ENCODE assay signal across 13 cellular contexts in the genomic region with DNA sequence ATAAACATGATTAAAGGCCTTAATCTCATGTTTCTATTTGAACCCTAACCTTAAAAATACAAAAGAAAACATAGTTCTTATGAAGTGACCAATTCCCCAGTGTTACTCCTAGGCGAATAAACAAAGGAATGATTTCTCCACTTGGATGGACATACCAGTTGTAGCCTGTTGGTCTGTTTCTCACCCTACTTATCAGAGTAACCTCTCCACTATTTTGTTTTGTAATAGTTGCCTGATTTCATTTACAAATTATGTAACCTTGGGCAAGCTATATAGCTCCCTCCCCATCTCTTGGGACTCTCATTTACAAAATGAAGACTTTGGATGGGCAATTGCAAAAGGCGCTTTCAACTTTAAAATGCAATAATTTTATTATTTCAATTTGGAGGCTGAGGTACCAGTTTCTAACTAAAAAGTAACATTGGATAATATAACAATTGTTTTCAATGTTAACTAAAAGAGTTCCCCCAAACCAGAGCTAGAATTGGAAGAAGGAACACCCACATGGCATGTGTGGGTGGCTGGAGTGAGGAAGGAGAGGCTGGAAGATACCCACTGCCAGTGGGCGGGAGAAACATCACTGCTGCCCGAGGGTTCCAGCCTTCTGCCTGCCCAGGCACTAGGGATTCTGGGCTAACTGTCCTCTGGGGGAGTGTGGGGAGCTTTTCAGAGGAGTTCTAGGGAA.
DNase-seq lines count a peak whose midpoint lies in the region; TF ChIP-seq lines count a peak whose summit lies in the region.
"Had no signal": no experiment of that assay in that cellular context is flagged by ENCODE, and none has a peak within 500 bp of the region (broad histone marks: within the 10 kb centered on the region; RNA-seq: fewer than 3 reads in every experiment).

No MANE protein-coding gene starts in this region.

- TF ChIP-seq POLR2A in thyroid gland (IDR thresholded peaks at IDR 0.05) (no peak), testis (IDR thresholded peaks at IDR 0.05) (no peak)

- H3K27me3 ChIP-seq in thyroid gland (no peaks in the 10 kb centered on the region), testis (no peaks in the 10 kb centered on the region)

- peak; percentile 56 to 76 for DNase-seq in cardiac fibroblast (ENCODE audit: low read depth in 2 of 2)
- peak; percentile 63 for DNase-seq in iris pigment epithelial cell (ENCODE audit: low read depth)
- no peak for DNase-seq in thyroid gland
- no peak for DNase-seq in mucosa of gallbladder (ENCODE audit: low spot score)
- no peak for DNase-seq in testis
- DNase-seq in COLO829 (ENCODE audit: low spot score) = no peak
- DNase-seq: activated CD8-positive, alpha-beta memory T cell treated with anti-CD3 and anti-CD28 coated beads, Interleukin-2, amount 50 U/mL, for 4 hours; erythroblast; GDM1; NCI-H1105; NCI-H2227 treated with DMSO at 0.1 percent for 48 hours; stimulated activated CD4-positive, alpha-beta T cell treated with anti-CD3 and anti-CD28 coated beads, Interleukin-1b, Interleukin-23, amount 100 ng/mL, for 48 hours had no signal

- CTCF ChIA-PET in HEK293 (lab: Yijun Ruan, JAX) = interaction anchor here (0.6 to 1.0 kb wide), 2 partner anchors 11 to 32 kb away, joined by 3 to 4 read pairs; no protein-coding TSS in a partner anchor

- H3K9me3 ChIP-seq in HEK293 (ENCODE audit: control insufficient read depth, insufficient read depth, low read depth, low read length) (no peaks in the 10 kb centered on the region), thyroid gland (no peaks in the 10 kb centered on the region), testis (no peaks in the 10 kb centered on the region)

- no peaks in the 10 kb centered on the region for H3K36me3 ChIP-seq in HEK293 (ENCODE audit: control insufficient read depth in 2 of 2, insufficient read depth in 1 of 2, low read length in 2 of 2)
- H3K36me3 ChIP-seq in thyroid gland = no peaks in the 10 kb centered on the region
- no peaks in the 10 kb centered on the region for H3K36me3 ChIP-seq in testis (ENCODE audit: low read depth, missing control alignments)

- H3K27ac ChIP-seq in HEK293 (ENCODE audit: extremely low read depth, low read depth, low read length) (no peak overlapping the region), thyroid gland (peak overlapping the region; percentile 52 to 74 (median 70)), testis (peak overlapping the region in 1 of 2 donors; percentile 62)

- POLR2A ChIA-PET in HEK293 (lab: Yijun Ruan, JAX) = no interaction called here

- WGBS in thyroid gland, 2 donors = 69% methylated on average over 4 of the region's 4 CpGs
- WGBS in testis, 2 donors = 77 to 78% methylated on average over 4 of the region's 4 CpGs

- intact Hi-C loops in thyroid gland (cut with DNase I) = no loop called here
- intact Hi-C loops in testis (cut with DNase I; ENCODE audit: low total_unique reads) = no loop called here

- H3K4me3 ChIP-seq in HEK293 (ENCODE audit: low read depth, low read length) (no peak overlapping the region), cardiac fibroblast (replicated peaks in 1 of 2; ENCODE audit: low read depth in 2 of 2, low read length in 2 of 2) (no peak overlapping the region), thyroid gland (replicated peaks in 1 of 3) (no peak overlapping the region), testis (no peak overlapping the region)

- TF ChIP-seq CTCF in HEK293 (tag by site-specific recombination; IDR thresholded peaks at IDR 0.05) (no peak), cardiac fibroblast (IDR thresholded peaks at IDR 0.05; ENCODE audit: low read depth, low read length) (no peak), thyroid gland (IDR thresholded peaks at IDR 0.05) (no peak), testis (IDR thresholded peaks at IDR 0.05) (no peak)

- H3K4me1 ChIP-seq in HEK293 (ENCODE audit: control insufficient read depth, insufficient read depth, low read length) (peaks cover 12% of the 10 kb centered on the region), thyroid gland (peaks cover 32 to 39% of the 10 kb centered on the region in 2 donors), testis (peaks cover 6% of the 10 kb centered on the region)

TF ChIP-seq in HEK293, 187 proteins besides CTCF, POLR2A, EP300 and RAD21 (continues in another document):
- TF ChIP-seq ZNF514 (tag by site-specific recombination; IDR thresholded peaks at IDR 0.05) (no peak), ZNF416 (tag by site-specific recombination; IDR thresholded peaks at IDR 0.05) (no peak), EGR2 (tag by site-specific recombination; IDR thresholded peaks at IDR 0.05; ENCODE audit: low read depth) (peak; percentile 76), ZFHX2 (tag by site-specific recombination; conservative IDR thresholded peaks at IDR 0.05) (peak; percentile 88), ZSCAN30 (tag by site-specific recombination; IDR thresholded peaks at IDR 0.05) (no peak), ZNF549 (tag by site-specific recombination; IDR thresholded peaks at IDR 0.05) (no peak), ZBTB44 (tag by site-specific recombination; IDR thresholded peaks at IDR 0.05) (no peak), ZNF777 (tag by site-specific recombination; IDR thresholded peaks at IDR 0.05; ENCODE audit: borderline replicate concordance) (no peak), ZNF426 (tag by site-specific recombination; IDR thresholded peaks at IDR 0.05) (no peak)
- TF ChIP-seq, protein P1, sequence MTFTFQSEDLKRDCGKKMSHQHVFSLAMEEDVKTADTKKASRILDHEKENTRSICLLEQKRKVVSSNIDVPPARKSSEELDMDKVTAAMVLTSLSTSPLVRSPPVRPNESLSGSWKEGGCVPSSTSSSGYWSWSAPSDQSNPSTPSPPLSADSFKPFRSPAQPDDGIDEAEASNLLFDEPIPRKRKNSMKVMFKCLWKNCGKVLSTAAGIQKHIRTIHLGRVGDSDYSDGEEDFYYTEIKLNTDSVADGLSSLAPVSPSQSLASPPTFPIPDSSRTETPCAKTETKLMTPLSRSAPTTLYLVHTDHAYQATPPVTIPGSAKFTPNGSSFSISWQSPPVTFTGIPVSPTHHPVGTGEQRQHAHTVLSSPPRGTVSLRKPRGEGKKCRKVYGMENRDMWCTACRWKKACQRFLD (tag by site-specific recombination; IDR thresholded peaks at IDR 0.05) = no peak
- TF ChIP-seq, protein P2, sequence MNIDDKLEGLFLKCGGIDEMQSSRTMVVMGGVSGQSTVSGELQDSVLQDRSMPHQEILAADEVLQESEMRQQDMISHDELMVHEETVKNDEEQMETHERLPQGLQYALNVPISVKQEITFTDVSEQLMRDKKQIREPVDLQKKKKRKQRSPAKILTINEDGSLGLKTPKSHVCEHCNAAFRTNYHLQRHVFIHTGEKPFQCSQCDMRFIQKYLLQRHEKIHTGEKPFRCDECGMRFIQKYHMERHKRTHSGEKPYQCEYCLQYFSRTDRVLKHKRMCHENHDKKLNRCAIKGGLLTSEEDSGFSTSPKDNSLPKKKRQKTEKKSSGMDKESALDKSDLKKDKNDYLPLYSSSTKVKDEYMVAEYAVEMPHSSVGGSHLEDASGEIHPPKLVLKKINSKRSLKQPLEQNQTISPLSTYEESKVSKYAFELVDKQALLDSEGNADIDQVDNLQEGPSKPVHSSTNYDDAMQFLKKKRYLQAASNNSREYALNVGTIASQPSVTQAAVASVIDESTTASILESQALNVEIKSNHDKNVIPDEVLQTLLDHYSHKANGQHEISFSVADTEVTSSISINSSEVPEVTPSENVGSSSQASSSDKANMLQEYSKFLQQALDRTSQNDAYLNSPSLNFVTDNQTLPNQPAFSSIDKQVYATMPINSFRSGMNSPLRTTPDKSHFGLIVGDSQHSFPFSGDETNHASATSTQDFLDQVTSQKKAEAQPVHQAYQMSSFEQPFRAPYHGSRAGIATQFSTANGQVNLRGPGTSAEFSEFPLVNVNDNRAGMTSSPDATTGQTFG (tag by site-specific recombination; IDR thresholded peaks at IDR 0.05; ENCODE audit: borderline replicate concordance) = no peak
- TF ChIP-seq, protein P3, sequence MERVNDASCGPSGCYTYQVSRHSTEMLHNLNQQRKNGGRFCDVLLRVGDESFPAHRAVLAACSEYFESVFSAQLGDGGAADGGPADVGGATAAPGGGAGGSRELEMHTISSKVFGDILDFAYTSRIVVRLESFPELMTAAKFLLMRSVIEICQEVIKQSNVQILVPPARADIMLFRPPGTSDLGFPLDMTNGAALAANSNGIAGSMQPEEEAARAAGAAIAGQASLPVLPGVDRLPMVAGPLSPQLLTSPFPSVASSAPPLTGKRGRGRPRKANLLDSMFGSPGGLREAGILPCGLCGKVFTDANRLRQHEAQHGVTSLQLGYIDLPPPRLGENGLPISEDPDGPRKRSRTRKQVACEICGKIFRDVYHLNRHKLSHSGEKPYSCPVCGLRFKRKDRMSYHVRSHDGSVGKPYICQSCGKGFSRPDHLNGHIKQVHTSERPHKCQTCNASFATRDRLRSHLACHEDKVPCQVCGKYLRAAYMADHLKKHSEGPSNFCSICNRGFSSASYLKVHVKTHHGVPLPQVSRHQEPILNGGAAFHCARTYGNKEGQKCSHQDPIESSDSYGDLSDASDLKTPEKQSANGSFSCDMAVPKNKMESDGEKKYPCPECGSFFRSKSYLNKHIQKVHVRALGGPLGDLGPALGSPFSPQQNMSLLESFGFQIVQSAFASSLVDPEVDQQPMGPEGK (tag by site-specific recombination; IDR thresholded peaks at IDR 0.05) = no peak

Comparison
In these comparisons a context has a peak if more than half of its experiments do, and no peak if none do; other contexts are left out.
1. DNase-seq: peak in cardiac fibroblast (2 of 2) and iris pigment epithelial cell (single experiment); none in thyroid gland (0 of 2), mucosa of gallbladder (single experiment), testis (single experiment) and COLO829 (single experiment).